Comparison of ENCODE assay signal across 29 cellular contexts in genomic region chr4:184136525-184136924, GRCh38.
"Had no signal": no experiment of that assay in that cellular context is flagged by ENCODE, and none has a peak within 500 bp of the region (broad histone marks: within the 10 kb centered on the region; RNA-seq: fewer than 3 reads in every experiment).

No MANE protein-coding gene starts in this region.

- H3K9me3 ChIP-seq: body of pancreas had no signal

- ATAC-seq: activated CD8-positive, alpha-beta T cell treated with anti-CD3 and anti-CD28 coated beads for 36 hours; activated naive CD8-positive, alpha-beta T cell treated with anti-CD3 and anti-CD28 coated beads, Interleukin-2, amount 50 U/mL, for 24 hours; activated T-cell treated with anti-CD3 and anti-CD28 coated beads, Interleukin-2, amount 50 U/mL, for 4 hours; activated T-helper 17 cell treated with anti-CD3 and anti-CD28 coated beads, Interleukin-2, amount 50 U/mL, for 72 hours; body of pancreas; gastroesophageal sphincter; heart right ventricle had no signal

- H3K4me2 ChIP-seq: hepatocyte had no signal

- DNase-seq: activated CD4-positive, alpha-beta T cell treated with anti-CD3 and anti-CD28 coated beads for 1 hour; activated CD4-positive, alpha-beta T cell treated with anti-CD3 and anti-CD28 coated beads for 4 hours; activated CD4-positive, alpha-beta T cell treated with anti-CD3 and anti-CD28 coated beads, Interleukin-2, amount 10 ng/mL, durations not matched to agents 7 days and 5 days; activated CD4-positive, alpha-beta T cell treated with anti-CD3 and anti-CD28 coated beads, Interleukin-2, amount 50 U/mL, for 4 hours; activated CD8-positive, alpha-beta memory T cell treated with anti-CD3 and anti-CD28 coated beads for 24 hours; activated CD8-positive, alpha-beta T cell treated with anti-CD3 and anti-CD28 coated beads for 36 hours; activated effector memory CD4-positive, alpha-beta T cell treated with Interleukin-2 at 50 U/mL for 16 hours; activated gamma-delta T cell treated with Interleukin-2 at 50 U/mL for 16 hours; activated naive CD4-positive, alpha-beta T cell treated with anti-CD3 and anti-CD28 coated beads, Interleukin-2, amount 50 U/mL, for 16 hours; activated naive CD4-positive, alpha-beta T cell treated with Interleukin-2 at 50 U/mL for 16 hours; activated naive CD8-positive, alpha-beta T cell treated with anti-CD3 and anti-CD28 coated beads, Interleukin-2, amount 50 U/mL, for 24 hours; activated T-cell treated with anti-CD3 and anti-CD28 coated beads, Interleukin-2, amount 50 U/mL, for 4 hours; adrenal gland; amygdala; aorta; body of pancreas; caudate nucleus; effector CD8-positive, alpha-beta T cell; esophagus squamous epithelium; foreskin melanocyte; heart right ventricle; T-helper 2 cell had no signal

- H3K4me3 ChIP-seq: adrenal gland, body of pancreas, esophagus squamous epithelium, gastroesophageal sphincter, heart right ventricle, hepatocyte had no signal

- H3K4me1 ChIP-seq: adrenal gland, body of pancreas, esophagus squamous epithelium, gastroesophageal sphincter, heart right ventricle had no signal

- H3K27ac Mint-ChIP-seq: activated CD4-positive, alpha-beta T cell treated with anti-CD3 and anti-CD28 coated beads, Interleukin-2, amount 10 ng/mL, durations not matched to agents 7 days and 5 days; activated CD8-positive, alpha-beta T cell treated with anti-CD3 and anti-CD28 coated beads for 36 hours; activated naive CD8-positive, alpha-beta T cell; activated naive CD8-positive, alpha-beta T cell treated with anti-CD3 and anti-CD28 coated beads, Interleukin-2, amount 50 U/mL, for 24 hours; activated T-helper 17 cell treated with anti-CD3 and anti-CD28 coated beads, Interleukin-2, amount 50 U/mL, for 72 hours had no signal

- H3K27ac ChIP-seq: adrenal gland, body of pancreas, epithelial cell of prostate, esophagus squamous epithelium, gastroesophageal sphincter, heart right ventricle, hepatocyte had no signal

- FAIRE-seq: endometrium, endothelial cell of umbilical vein had no signal

- H3K27me3 ChIP-seq: adrenal gland, body of pancreas, esophagus squamous epithelium, gastroesophageal sphincter, heart right ventricle, hepatocyte had no signal

- H2AFZ ChIP-seq: hepatocyte had no signal

- H3K36me3 Mint-ChIP-seq: activated naive CD8-positive, alpha-beta T cell had no signal

- H3K4me3 Mint-ChIP-seq: activated CD4-positive, alpha-beta T cell treated with anti-CD3 and anti-CD28 coated beads, Interleukin-2, amount 10 ng/mL, durations not matched to agents 7 days and 5 days; activated CD8-positive, alpha-beta T cell treated with anti-CD3 and anti-CD28 coated beads for 36 hours; activated naive CD8-positive, alpha-beta T cell; activated naive CD8-positive, alpha-beta T cell treated with anti-CD3 and anti-CD28 coated beads, Interleukin-2, amount 50 U/mL, for 24 hours; activated T-cell treated with anti-CD3 and anti-CD28 coated beads, Interleukin-2, amount 50 U/mL, for 4 hours; activated T-helper 17 cell treated with anti-CD3 and anti-CD28 coated beads, Interleukin-2, amount 50 U/mL, for 72 hours had no signal

- H3K79me2 ChIP-seq: hepatocyte had no signal

- H3K36me3 ChIP-seq: adrenal gland, esophagus squamous epithelium, gastroesophageal sphincter, heart right ventricle had no signal

- H3K4me1 Mint-ChIP-seq: activated CD4-positive, alpha-beta T cell treated with anti-CD3 and anti-CD28 coated beads, Interleukin-2, amount 10 ng/mL, durations not matched to agents 7 days and 5 days; activated naive CD8-positive, alpha-beta T cell treated with anti-CD3 and anti-CD28 coated beads, Interleukin-2, amount 50 U/mL, for 24 hours; activated T-helper 17 cell treated with anti-CD3 and anti-CD28 coated beads, Interleukin-2, amount 50 U/mL, for 72 hours had no signal
